22 cellular contexts compared by ENCODE assay signal in the genomic region with DNA sequence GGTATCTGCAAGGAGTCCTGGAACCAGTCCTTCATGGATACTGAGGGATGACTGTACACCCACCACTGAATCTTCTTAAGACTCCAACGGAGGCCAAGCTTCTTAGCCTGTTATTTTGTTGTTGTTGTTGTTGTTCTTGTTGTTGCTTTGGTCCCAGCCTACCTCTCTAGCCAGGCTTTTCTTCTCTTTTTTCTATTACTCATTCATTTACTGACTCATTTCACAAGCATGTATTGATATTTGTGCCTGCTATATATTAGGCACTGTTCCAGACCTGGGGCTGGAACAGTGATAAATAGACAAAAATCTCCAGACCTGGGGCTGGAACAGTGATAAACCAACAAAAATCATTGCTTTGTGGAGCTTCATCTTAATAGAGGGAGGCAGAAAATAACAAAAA. TPM values are rescaled to one million over a fixed set of nuclear protein-coding genes. Genes with fewer than 3 reads are reported as not detected.
DNase-seq lines count a peak whose midpoint lies in the region; ATAC-seq, FAIRE-seq and TF ChIP-seq lines count a peak whose summit lies in the region.
"Had no signal": no experiment of that assay in that cellular context is flagged by ENCODE, and none has a peak within 500 bp of the region (broad histone marks: within the 10 kb centered on the region; RNA-seq: fewer than 3 reads in every experiment).

No MANE protein-coding gene starts in this region.

- H3K9ac ChIP-seq in mammary epithelial cell (ENCODE audit: insufficient read depth, low read length): no peak overlapping the region

- H4K20me1 ChIP-seq in mammary epithelial cell (ENCODE audit: insufficient read depth, low read length): no peaks in the 10 kb centered on the region

- ATAC-seq in GM18907 (IDR thresholded peaks at IDR 0.05; ENCODE audit: unreplicated experiment) (peak; percentile 41), Right ventricle myocardium inferior (no peak)
- ATAC-seq: activated CD8-positive, alpha-beta T cell treated with anti-CD3 and anti-CD28 coated beads for 36 hours; CD8-positive, alpha-beta T cell; GM23338; stimulated activated naive B cell treated with anti-CD40 and anti-IgM and Interleukin-4, amounts not matched to agents 10 μg/mL and 1 μg/mL and 100 μg/mL, for 72 hours had no signal

- H3K79me2 ChIP-seq in mammary epithelial cell (ENCODE audit: insufficient read depth, low read length): peaks cover 9% of the 10 kb centered on the region

- BruUV-seq in mammary epithelial cell (replicated peaks; lab: Mats Ljungman, UMichigan): no TSS peak

- FAIRE-seq in GM12892 (lab: Jason Lieb, UNC): no peak

- H3K27ac ChIP-seq in mammary epithelial cell (ENCODE audit: insufficient read depth, low read depth, low read length): no peak overlapping the region
- H3K27ac ChIP-seq: cardiac muscle cell, skin epidermis, testis, vagina had no signal

- peaks cover 5% of the 10 kb centered on the region for H3K4me1 ChIP-seq in mammary epithelial cell (ENCODE audit: insufficient read depth, low read length)
- H3K4me1 ChIP-seq: testis, vagina had no signal

- TF ChIP-seq POLR2A in GM12892 (IDR thresholded peaks at IDR 0.05; ENCODE audit: low read depth, low read length): no peak

- no peaks in the 10 kb centered on the region for H3K9me3 ChIP-seq in mammary epithelial cell (replicated peaks; ENCODE audit: insufficient read depth, low read length)
- H3K9me3 ChIP-seq: testis, vagina had no signal

- no peak for TF ChIP-seq CTCF in mammary epithelial cell (conservative IDR thresholded peaks at IDR 0.05 in 1 of 2, IDR thresholded peaks at IDR 0.05 in 1 of 2; ENCODE audit: extremely low read depth in 1 of 2, insufficient read depth in 1 of 2, low read depth in 1 of 2, low read length in 2 of 2)

- H3K36me3 ChIP-seq in mammary epithelial cell (ENCODE audit: insufficient read depth, low read length): peaks cover 22% of the 10 kb centered on the region
- H3K36me3 ChIP-seq: vagina had no signal

- intact Hi-C loops in mammary epithelial cell (cut with micrococcal nuclease): no loop called here
- intact Hi-C loops in Right ventricle myocardium inferior (cut with DNase I): loop anchor here (10.0 kb wide), 1 partner anchor 901 kb away; no protein-coding TSS in a partner anchor

- in situ Hi-C loops in mammary epithelial cell (cut with MboI; ENCODE audit: low sequenced_read_pairs in 2 of 2): no loop called here

- WGBS in mammary epithelial cell (ENCODE audit: low coverage, missing lambda C conversion rate): 47% methylated on average over 1 of the region's 1 CpG

- H3K27me3 ChIP-seq in mammary epithelial cell (ENCODE audit: insufficient read depth, low read length): no peaks in the 10 kb centered on the region
- H3K27me3 ChIP-seq: cardiac muscle cell, testis, vagina had no signal

- H2AFZ ChIP-seq in mammary epithelial cell (ENCODE audit: low read depth, low read length): no peak overlapping the region
- H2AFZ ChIP-seq: GM23338 had no signal

- DNase-seq in M059J (ENCODE audit: low read depth) (peak; percentile 54), mammary epithelial cell (peak; percentile 20), renal cortical epithelial cell (ENCODE audit: low read depth) (peak; percentile 64), GM12892 (ENCODE audit: insufficient read length) (no peak), pons (ENCODE audit: low spot score) (no peak), Right ventricle myocardium inferior (ENCODE audit: missing footprints) (no peak)
- DNase-seq: activated CD4-positive, CD25-positive, alpha-beta regulatory T cell treated with anti-CD3 and anti-CD28 coated beads, Interleukin-2, amount 50 U/mL, for 72 hours; activated CD8-positive, alpha-beta T cell treated with anti-CD3 and anti-CD28 coated beads for 36 hours; activated gamma-delta T cell; activated T-cell treated with anti-CD3 and anti-CD28 coated beads for 4 hours; CD8-positive, alpha-beta T cell; DMS153; NCI-H146; NCI-H510A treated with DMSO at 0.1 percent for 48 hours; stimulated activated CD4-positive, alpha-beta T cell treated with anti-CD3 and anti-CD28 coated beads, Interleukin-2, amount 100 ng/mL, for 24 hours; stimulated activated naive B cell treated with anti-CD40 and anti-IgM and Interleukin-4, amounts not matched to agents 10 μg/mL and 1 μg/mL and 100 μg/mL, for 72 hours; testis had no signal

- dilution Hi-C loops in mammary epithelial cell (cut with HindIII; ENCODE audit: low sequenced_read_pairs): no loop called here

- no peak overlapping the region for H3K4me2 ChIP-seq in mammary epithelial cell (ENCODE audit: insufficient read depth, low read depth, low read length)
- H3K4me2 ChIP-seq: GM23338 had no signal

- CTCF ChIA-PET in mammary epithelial cell (lab: Charles Lee; ENCODE audit: low non-redundant PET): interaction anchor here (0.7 kb wide), 1 partner anchor 635 kb away, joined by 4 read pairs; the partner anchor contains the start of gene PROX1

- no peak overlapping the region for H3K4me3 ChIP-seq in mammary epithelial cell (replicated peaks in 1 of 3; ENCODE audit: insufficient read depth in 1 of 3, low read depth in 2 of 3, low read length in 3 of 3)
- H3K4me3 ChIP-seq: cardiac muscle cell, GM23338, skin epidermis, testis, vagina had no signal

RNA-seq across cellular contexts. Expression of gene CENPF, which starts 20.4 kb away (rescaled TPM):
- total RNA-seq in M059J (2014; rRNA removed; shearing (Covaris generic)): 45.5 and 83.9 TPM in 2 replicates
- total RNA-seq in mammary epithelial cell (10 to 100 TPM in 1 of 2 donors, 1 to 10 TPM in 1; 1.7 to 52.4 TPM), renal cortical epithelial cell (8.7 and 21.4 TPM in 2 replicates), Right ventricle myocardium inferior (0.97 TPM)
- polyA plus RNA-seq in mammary epithelial cell: 12.0 TPM
- 10.8 TPM for polyA minus RNA-seq in mammary epithelial cell
- 27.2 TPM for polyA plus RNA-seq in GM12892 (2012; ENCODE audit: missing spikeins)

Comparison
In these comparisons a context has a peak if more than half of its experiments do, and no peak if none do; other contexts are left out.
1. DNase-seq: peak in M059J (single experiment), mammary epithelial cell (single experiment) and renal cortical epithelial cell (single experiment); none in GM12892 (single experiment), pons (single experiment) and Right ventricle myocardium inferior (single experiment).